In the genomic region with DNA sequence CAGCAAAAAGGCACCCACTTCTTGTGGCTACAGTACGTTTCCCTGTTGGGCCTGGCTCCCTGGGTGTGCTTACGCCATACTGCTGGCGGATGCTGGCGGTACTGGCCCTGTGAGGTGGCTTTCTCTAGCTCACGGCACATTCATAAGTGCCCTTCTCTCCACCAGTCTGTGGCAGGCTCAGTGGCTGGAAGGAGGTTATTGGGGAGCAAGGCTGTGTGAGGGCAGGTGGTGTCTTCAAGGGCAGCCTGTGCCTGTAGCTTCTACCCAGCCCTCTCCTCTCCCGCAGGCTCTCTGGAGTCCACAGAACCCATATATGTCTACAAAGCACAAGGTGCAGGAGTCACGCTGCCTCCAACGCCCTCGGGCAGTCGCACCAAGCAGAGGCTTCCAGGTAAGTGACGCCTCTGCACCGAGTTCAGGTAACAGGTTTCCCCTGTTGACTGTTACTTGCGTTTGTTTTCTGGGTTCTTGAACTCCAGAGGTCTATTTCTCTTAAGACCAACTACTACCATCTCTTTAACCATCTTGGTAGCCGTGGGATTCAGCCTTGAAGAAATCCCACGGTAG, we compare ENCODE assay signal across 1 cellular context.
TF ChIP-seq lines count a peak whose summit lies in the region.

No MANE protein-coding gene starts in this region.

TF ChIP-seq in K562, 482 proteins besides CTCF, POLR2A, EP300 and RAD21:
- TF ChIP-seq, protein P1, sequence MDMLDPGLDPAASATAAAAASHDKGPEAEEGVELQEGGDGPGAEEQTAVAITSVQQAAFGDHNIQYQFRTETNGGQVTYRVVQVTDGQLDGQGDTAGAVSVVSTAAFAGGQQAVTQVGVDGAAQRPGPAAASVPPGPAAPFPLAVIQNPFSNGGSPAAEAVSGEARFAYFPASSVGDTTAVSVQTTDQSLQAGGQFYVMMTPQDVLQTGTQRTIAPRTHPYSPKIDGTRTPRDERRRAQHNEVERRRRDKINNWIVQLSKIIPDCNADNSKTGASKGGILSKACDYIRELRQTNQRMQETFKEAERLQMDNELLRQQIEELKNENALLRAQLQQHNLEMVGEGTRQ (CRISPR knock-in tag; IDR thresholded peaks at IDR 0.05) = no peak
- TF ChIP-seq, protein P2, sequence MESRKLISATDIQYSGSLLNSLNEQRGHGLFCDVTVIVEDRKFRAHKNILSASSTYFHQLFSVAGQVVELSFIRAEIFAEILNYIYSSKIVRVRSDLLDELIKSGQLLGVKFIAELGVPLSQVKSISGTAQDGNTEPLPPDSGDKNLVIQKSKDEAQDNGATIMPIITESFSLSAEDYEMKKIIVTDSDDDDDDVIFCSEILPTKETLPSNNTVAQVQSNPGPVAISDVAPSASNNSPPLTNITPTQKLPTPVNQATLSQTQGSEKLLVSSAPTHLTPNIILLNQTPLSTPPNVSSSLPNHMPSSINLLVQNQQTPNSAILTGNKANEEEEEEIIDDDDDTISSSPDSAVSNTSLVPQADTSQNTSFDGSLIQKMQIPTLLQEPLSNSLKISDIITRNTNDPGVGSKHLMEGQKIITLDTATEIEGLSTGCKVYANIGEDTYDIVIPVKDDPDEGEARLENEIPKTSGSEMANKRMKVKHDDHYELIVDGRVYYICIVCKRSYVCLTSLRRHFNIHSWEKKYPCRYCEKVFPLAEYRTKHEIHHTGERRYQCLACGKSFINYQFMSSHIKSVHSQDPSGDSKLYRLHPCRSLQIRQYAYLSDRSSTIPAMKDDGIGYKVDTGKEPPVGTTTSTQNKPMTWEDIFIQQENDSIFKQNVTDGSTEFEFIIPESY (CRISPR knock-in tag; IDR thresholded peaks at IDR 0.05) = peak; percentile 49; the same call in 1 of the 2 replicates
